In the genomic region with DNA sequence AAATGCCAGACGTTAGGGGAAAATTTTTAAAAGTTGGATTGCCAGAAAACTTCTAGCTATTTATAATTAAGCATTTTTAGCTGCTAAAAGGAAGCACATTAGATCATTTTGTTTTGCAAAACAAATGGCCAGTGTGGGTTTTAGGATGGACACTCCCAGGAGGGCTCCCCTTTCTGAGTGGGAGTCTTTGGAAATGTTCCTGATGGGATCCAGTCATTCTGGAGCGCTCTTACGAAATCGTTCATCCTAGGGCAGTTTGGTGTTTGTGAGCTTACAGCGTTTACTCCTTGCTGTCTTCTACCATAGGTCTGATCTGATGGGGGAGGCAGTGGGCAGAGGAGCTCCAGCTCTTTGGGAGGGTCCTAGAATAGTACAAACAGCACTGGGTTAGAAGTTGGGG, we compare ENCODE assay signal across 19 cellular contexts. TPM values are rescaled to one million over a fixed set of nuclear protein-coding genes. Genes with fewer than 3 reads are reported as not detected.
DNase-seq lines count a peak whose midpoint lies in the region; ATAC-seq and TF ChIP-seq lines count a peak whose summit lies in the region.
"Had no signal": no experiment of that assay in that cellular context is flagged by ENCODE, and none has a peak within 500 bp of the region (broad histone marks: within the 10 kb centered on the region; RNA-seq: fewer than 3 reads in every experiment).

No MANE protein-coding gene starts in this region.

- H3K27ac ChIP-seq in GM23248: no peak overlapping the region
- H3K27ac ChIP-seq in colonic mucosa: no peak overlapping the region
- H3K27ac ChIP-seq in smooth muscle cell (ENCODE audit: low read depth): no peak overlapping the region
- H3K27ac ChIP-seq: HL-60, RWPE1, SJSA1 had no signal

- H3K4me2 ChIP-seq in GM23248 (ENCODE audit: unreplicated experiment) (peak overlapping the region; percentile 6), smooth muscle cell (no peak overlapping the region)

- DNase-seq in GM23248: peak; percentile 85
- DNase-seq in adipocyte (ENCODE audit: low read depth): peak; percentile 64
- peak; percentile 45 for DNase-seq in fibroblast of the aortic adventitia (ENCODE audit: low read depth)
- DNase-seq in sciatic nerve (ENCODE audit: low spot score): no peak
- DNase-seq in NCI-H2029 treated with DMSO at 0.1 percent for 48 hours (lab: John Stamatoyannopoulos, UW): no peak
- no peak for DNase-seq in colonic mucosa
- DNase-seq in smooth muscle cell (lab: John Stamatoyannopoulos, UW; ENCODE audit: unreplicated experiment): no peak
- no peak for DNase-seq in D341Med (ENCODE audit: low spot score)
- DNase-seq: Calu3; CD4-positive, alpha-beta memory T cell; HCEC 1CT; NCI-H1417 treated with DMSO at 0.1 percent for 48 hours; NCI-H1930; NCI-H2171; NCI-H446; OCI-M1 had no signal

- H3K36me3 ChIP-seq in GM23248 (ENCODE audit: low read depth) (no peaks in the 10 kb centered on the region), adipocyte (ENCODE audit: control insufficient read depth, insufficient read depth, low read length, severe bottlenecking) (no peaks in the 10 kb centered on the region), colonic mucosa (no peaks in the 10 kb centered on the region), smooth muscle cell (ENCODE audit: low read depth) (no peaks in the 10 kb centered on the region)
- H3K36me3 ChIP-seq: SJSA1 had no signal

- WGBS in GM23248 (ENCODE audit: low coverage in 1 of 2, low lambda C conversion rate in 2 of 2, missing lambda C conversion rate in 2 of 2), 2 experiments: 0 to 5% methylated on average over 5 of the region's 5 CpGs
- 84% methylated on average over 5 of the region's 5 CpGs for WGBS in smooth muscle cell (ENCODE audit: low lambda C conversion rate)

- intact Hi-C loops in sciatic nerve (cut with DNase I) (loop anchor here (5.0 kb wide), 1 partner anchor 355 kb away; no protein-coding TSS in a partner anchor), colonic mucosa (cut with DNase I) (loop anchor here (5.0 kb wide), 1 partner anchor 590 kb away; no protein-coding TSS in a partner anchor)

- H3K27me3 ChIP-seq in GM23248 (replicated peaks; ENCODE audit: insufficient read depth) (peaks cover 11% of the 10 kb centered on the region; the same call in 1 of the 2 replicates), adipocyte (replicated peaks; ENCODE audit: control insufficient read depth, insufficient read depth, low read length) (no peaks in the 10 kb centered on the region), colonic mucosa (no peaks in the 10 kb centered on the region), smooth muscle cell (ENCODE audit: low read depth) (peaks cover 3% of the 10 kb centered on the region)

- H3K79me2 ChIP-seq in GM23248 (ENCODE audit: insufficient read depth): no peaks in the 10 kb centered on the region
- no peaks in the 10 kb centered on the region for H3K79me2 ChIP-seq in smooth muscle cell (ENCODE audit: low read depth)

- in situ Hi-C loops in GM23248 (cut with MboI): loop anchor here (25.0 kb wide), 1 partner anchor 595 kb away; no protein-coding TSS in a partner anchor

- TF ChIP-seq CTCF in fibroblast of the aortic adventitia (IDR thresholded peaks at IDR 0.05; ENCODE audit: insufficient read depth, low read length) (no peak), colonic mucosa (IDR thresholded peaks at IDR 0.05) (no peak), smooth muscle cell (IDR thresholded peaks at IDR 0.05; ENCODE audit: borderline replicate concordance, insufficient read depth, poor library complexity, severe bottlenecking) (no peak)

- H3K4me1 ChIP-seq in GM23248 (ENCODE audit: insufficient read depth) (peaks cover 10% of the 10 kb centered on the region), adipocyte (ENCODE audit: control insufficient read depth, insufficient read depth, low read length) (peaks cover 14% of the 10 kb centered on the region), colonic mucosa (no peaks in the 10 kb centered on the region), smooth muscle cell (ENCODE audit: low read depth) (no peaks in the 10 kb centered on the region)

- H3K9me2 ChIP-seq in GM23248 (ENCODE audit: insufficient read depth): no peaks in the 10 kb centered on the region

- H3K4me3 ChIP-seq in GM23248: no peak overlapping the region
- H3K4me3 ChIP-seq in adipocyte (ENCODE audit: low read length): no peak overlapping the region
- no peak overlapping the region for H3K4me3 ChIP-seq in fibroblast of the aortic adventitia (ENCODE audit: low read depth, low read length)
- H3K4me3 ChIP-seq in colonic mucosa: no peak overlapping the region
- no peak overlapping the region for H3K4me3 ChIP-seq in smooth muscle cell
- H3K4me3 ChIP-seq: SJSA1 had no signal

- H3K9me3 ChIP-seq in GM23248 (ENCODE audit: low read depth): no peaks in the 10 kb centered on the region
- no peaks in the 10 kb centered on the region for H3K9me3 ChIP-seq in adipocyte (ENCODE audit: control insufficient read depth, low read length)
- no peaks in the 10 kb centered on the region for H3K9me3 ChIP-seq in colonic mucosa
- no peaks in the 10 kb centered on the region for H3K9me3 ChIP-seq in smooth muscle cell (replicated peaks; ENCODE audit: low read depth)
- H3K9me3 ChIP-seq: SJSA1 had no signal

- H3K9ac ChIP-seq in GM23248 (no peak overlapping the region), adipocyte (ENCODE audit: low read length) (no peak overlapping the region), colonic mucosa (ENCODE audit: low read depth in 2 of 2, low read length in 2 of 2) (no peak overlapping the region), smooth muscle cell (ENCODE audit: low read depth) (no peak overlapping the region)

- peak; percentile 93 for ATAC-seq in sciatic nerve

- no peaks in the 10 kb centered on the region for H4K20me1 ChIP-seq in GM23248 (ENCODE audit: insufficient read depth)
- H4K20me1 ChIP-seq in smooth muscle cell (ENCODE audit: low read depth): no peaks in the 10 kb centered on the region

- H3F3A ChIP-seq in GM23248 (ENCODE audit: insufficient read depth): peaks cover 15% of the 10 kb centered on the region; the same call in 1 of the 2 replicates
- no peaks in the 10 kb centered on the region for H3F3A ChIP-seq in smooth muscle cell (ENCODE audit: low read depth)

- H2AFZ ChIP-seq in GM23248: no peak overlapping the region
- H2AFZ ChIP-seq in smooth muscle cell (ENCODE audit: low read depth): no peak overlapping the region

RNA-seq across cellular contexts. Expression of gene GNAS, which starts 14.7 kb away (rescaled TPM):
- total RNA-seq in GM23248 (2014; rRNA removed; shearing (Covaris generic)): 804 and 904 TPM in 2 replicates
- polyA plus RNA-seq in GM23248 (2016; fragmentation: Nextera tagmentation; extraction: Ambion mirVana) (421 and 424 TPM in 2 replicates), smooth muscle cell (1,914 and 1,960 TPM in 2 replicates)
- total RNA-seq in fibroblast of the aortic adventitia (ENCODE audit: low replicate concordance) (417 and 474 TPM in 2 replicates), sciatic nerve (617 TPM), colonic mucosa (100 to 1,000 TPM; 683 to 715 TPM), smooth muscle cell (1,103 and 1,240 TPM in 2 replicates)

RNA-seq across cellular contexts. Expression of gene GNAS-AS1, which starts 16.5 kb away (rescaled TPM):
- 0.25 and 0.97 TPM in 2 replicates for total RNA-seq in GM23248 (2014; rRNA removed; shearing (Covaris generic))
- polyA plus RNA-seq in GM23248 (2016; fragmentation: Nextera tagmentation; extraction: Ambion mirVana): 0.77 and 1.0 TPM in 2 replicates
- 0.25 and 0.81 TPM in 2 replicates for total RNA-seq in fibroblast of the aortic adventitia (ENCODE audit: low replicate concordance)
- 1.5 TPM for total RNA-seq in sciatic nerve
- total RNA-seq in colonic mucosa: 1 to 10 TPM in 1 of 2 donors, under 1 TPM in 1; 0.88 to 1.7 TPM
- 0.13 and 0.40 TPM in 2 replicates for total RNA-seq in smooth muscle cell
- polyA plus RNA-seq in smooth muscle cell: 0.35 TPM in 1 of 2 replicates, not detected in the other
- total RNA-seq: SJSA1 had no signal
- polyA plus RNA-seq: CD4-positive, alpha-beta memory T cell had no signal

Comparison
In these comparisons a context has a peak if more than half of its experiments do, and no peak if none do; other contexts are left out.
1. DNase-seq: peak in GM23248 (single experiment), adipocyte (single experiment) and fibroblast of the aortic adventitia (single experiment); none in sciatic nerve (single experiment), NCI-H2029 treated with DMSO at 0.1 percent for 48 hours (single experiment), colonic mucosa (single experiment), smooth muscle cell (single experiment) and D341Med (single experiment).